Comparison of ENCODE assay signal across 14 cellular contexts in genomic region chr2:127074358-127074757, GRCh38. TPM values are rescaled to one million over a fixed set of nuclear protein-coding genes. Genes with fewer than 3 reads are reported as not detected.
A peak's percentile ranks its signal among the peaks of the same experiment; 100 is the strongest.
DNase-seq lines count a peak whose midpoint lies in the region; ATAC-seq and TF ChIP-seq lines count a peak whose summit lies in the region.
"Had no signal": no experiment of that assay in that cellular context is flagged by ENCODE, and none has a peak within 500 bp of the region (broad histone marks: within the 10 kb centered on the region; RNA-seq: fewer than 3 reads in every experiment).

No MANE protein-coding gene starts in this region.

- intact Hi-C loops in prostate gland (cut with DNase I) (no loop called here), lower leg skin (cut with DNase I; ENCODE audit: low total_unique reads) (no loop called here)

- 75% methylated on average over 3 of the region's 3 CpGs for WGBS in prostate gland
- WGBS in lower leg skin, 2 donors: 64 to 66% methylated on average over 3 of the region's 3 CpGs

- H3K9me3 ChIP-seq in CD4-positive, CD25-positive, alpha-beta regulatory T cell (ENCODE audit: control insufficient read depth in 2 of 2, low read length in 2 of 2): no peaks in the 10 kb centered on the region
- H3K9me3 ChIP-seq in prostate gland: no peaks in the 10 kb centered on the region
- H3K9me3 ChIP-seq: pancreas, SJCRH30 had no signal

- H3K4me1 ChIP-seq in CD4-positive, CD25-positive, alpha-beta regulatory T cell (ENCODE audit: control insufficient read depth, insufficient read depth, low read length, poor library complexity, severe bottlenecking): peaks cover 25% of the 10 kb centered on the region
- H3K4me1 ChIP-seq in prostate gland (replicated peaks): no peaks in the 10 kb centered on the region
- H3K4me1 ChIP-seq: pancreas had no signal

- TF ChIP-seq POLR2A in prostate gland (IDR thresholded peaks at IDR 0.05) (no peak), lower leg skin (IDR thresholded peaks at IDR 0.05) (no peak)

- no peak overlapping the region for H3K27ac ChIP-seq in CD4-positive, CD25-positive, alpha-beta regulatory T cell (ENCODE audit: insufficient read depth, low read length, poor library complexity, severe bottlenecking)
- H3K27ac ChIP-seq in cingulate gyrus (ENCODE audit: low read depth, low read length): peak overlapping the region; percentile 98
- H3K27ac ChIP-seq in prostate gland: no peak overlapping the region
- H3K27ac ChIP-seq: C4-2B, KMS-11, pancreas, SJCRH30 had no signal

- H3K27me3 Mint-ChIP-seq in CD4-positive, CD25-positive, alpha-beta regulatory T cell: no peaks in the 10 kb centered on the region
- H3K27me3 Mint-ChIP-seq in IgD-negative memory B cell (no peaks in the 10 kb centered on the region), neural crest cell (ENCODE audit: low read depth) (no peaks in the 10 kb centered on the region)
- H3K27me3 Mint-ChIP-seq: stimulated activated naive CD8-positive, alpha-beta T cell treated with anti-CD3 and anti-CD28 coated beads, Interleukin-15, Interleukin-2, amounts not matched to agents 100 ng/mL and 50 ng/mL, for 24 hours had no signal

- TF ChIP-seq CTCF in neural crest cell (conservative IDR thresholded peaks at IDR 0.05) (no peak), prostate gland (IDR thresholded peaks at IDR 0.05) (no peak), lower leg skin (IDR thresholded peaks at IDR 0.05) (no peak)

- peaks cover 16% of the 10 kb centered on the region for H3K36me3 Mint-ChIP-seq in CD4-positive, CD25-positive, alpha-beta regulatory T cell
- H3K36me3 Mint-ChIP-seq in IgD-negative memory B cell (peaks cover 3% of the 10 kb centered on the region), neural crest cell (ENCODE audit: low read depth) (no peaks in the 10 kb centered on the region)

- H3K9me3 Mint-ChIP-seq in CD4-positive, CD25-positive, alpha-beta regulatory T cell: no peaks in the 10 kb centered on the region
- no peaks in the 10 kb centered on the region for H3K9me3 Mint-ChIP-seq in IgD-negative memory B cell
- H3K9me3 Mint-ChIP-seq in neural crest cell: no peaks in the 10 kb centered on the region
- H3K9me3 Mint-ChIP-seq: stimulated activated naive CD8-positive, alpha-beta T cell treated with anti-CD3 and anti-CD28 coated beads, Interleukin-15, Interleukin-2, amounts not matched to agents 100 ng/mL and 50 ng/mL, for 24 hours had no signal

- no peak for ATAC-seq in CD4-positive, CD25-positive, alpha-beta regulatory T cell (ENCODE audit: low read depth in 2 of 2)
- ATAC-seq: pancreas had no signal

- H3K27ac Mint-ChIP-seq in CD4-positive, CD25-positive, alpha-beta regulatory T cell: peak overlapping the region; percentile 68 to 97 (median 86)
- H3K27ac Mint-ChIP-seq in IgD-negative memory B cell (peak overlapping the region; percentile 39 to 86 (median 76)), neural crest cell (ENCODE audit: unreplicated experiment) (peak overlapping the region; percentile 52)

- peaks cover 0 to 66% (median 36%) of the 10 kb centered on the region in 4 donors for H3K4me1 Mint-ChIP-seq in CD4-positive, CD25-positive, alpha-beta regulatory T cell
- H3K4me1 Mint-ChIP-seq in IgD-negative memory B cell: peaks cover 4 to 24% (median 23%) of the 10 kb centered on the region in 3 donors
- peaks cover 19% of the 10 kb centered on the region for H3K4me1 Mint-ChIP-seq in neural crest cell

- no peak for DNase-seq in CD4-positive, CD25-positive, alpha-beta regulatory T cell
- no peak for DNase-seq in neural crest cell (ENCODE audit: low read depth, low spot score)
- no peak for DNase-seq in prostate gland (ENCODE audit: low spot score)
- no peak for DNase-seq in mesenteric fat pad (ENCODE audit: low spot score)
- no peak for DNase-seq in lower leg skin (ENCODE audit: low spot score in 2 of 2)
- DNase-seq: activated gamma-delta T cell treated with Interleukin-2 at 50 U/mL for 16 hours, NCI-H1694 treated with DMSO at 0.1 percent for 48 hours, pancreas, SJCRH30 had no signal

- H3K4me3 Mint-ChIP-seq in CD4-positive, CD25-positive, alpha-beta regulatory T cell: no peak overlapping the region
- peak overlapping the region in 1 of 4 donors; percentile 17 for H3K4me3 Mint-ChIP-seq in IgD-negative memory B cell
- H3K4me3 Mint-ChIP-seq in neural crest cell: no peak overlapping the region
- H3K4me3 Mint-ChIP-seq: stimulated activated naive CD8-positive, alpha-beta T cell treated with anti-CD3 and anti-CD28 coated beads, Interleukin-15, Interleukin-2, amounts not matched to agents 100 ng/mL and 50 ng/mL, for 24 hours had no signal

- no peak overlapping the region for H3K4me3 ChIP-seq in CD4-positive, CD25-positive, alpha-beta regulatory T cell (ENCODE audit: low read depth, low read length)
- H3K4me3 ChIP-seq in prostate gland (no peak overlapping the region), lower leg skin (ENCODE audit: low read depth, poor library complexity, severe bottlenecking) (no peak overlapping the region)
- H3K4me3 ChIP-seq: pancreas, SJCRH30 had no signal

- H3K27me3 ChIP-seq in CD4-positive, CD25-positive, alpha-beta regulatory T cell (ENCODE audit: control insufficient read depth, insufficient read depth, low read length): no peaks in the 10 kb centered on the region
- no peaks in the 10 kb centered on the region for H3K27me3 ChIP-seq in prostate gland (replicated peaks; ENCODE audit: insufficient read depth)
- H3K27me3 ChIP-seq: pancreas, SJCRH30 had no signal

- H3K36me3 ChIP-seq in CD4-positive, CD25-positive, alpha-beta regulatory T cell (ENCODE audit: control insufficient read depth, insufficient read depth, low read length): peaks cover 44% of the 10 kb centered on the region
- H3K36me3 ChIP-seq in prostate gland: no peaks in the 10 kb centered on the region
- H3K36me3 ChIP-seq: pancreas had no signal

RNA-seq across cellular contexts. Expression of gene BIN1, which starts 32.6 kb away (rescaled TPM):
- total RNA-seq in CD4-positive, CD25-positive, alpha-beta regulatory T cell: 204 TPM
- 100 to 1,000 TPM; 131 to 228 (median 157) TPM for polyA plus RNA-seq in CD4-positive, CD25-positive, alpha-beta regulatory T cell
- polyA plus RNA-seq in IgD-negative memory B cell: 175 TPM
- total RNA-seq in neural crest cell (67.7 and 69.9 TPM in 2 replicates), prostate gland (10 to 100 TPM; 65.6 to 70.1 TPM), mesenteric fat pad (87.0 TPM), lower leg skin (10 to 100 TPM in 2 of 4 donors, 1 to 10 TPM in 2; 8.4 to 18.2 (median 9.8) TPM)
